In genomic region chr12:66861157-66861750, GRCh38 we compare ENCODE assay signal across 8 cellular contexts.
DNase-seq lines count a peak whose midpoint lies in the region; ATAC-seq and TF ChIP-seq lines count a peak whose summit lies in the region.

No MANE protein-coding gene starts in this region.

- no peak overlapping the region for H3K27ac ChIP-seq in right lobe of liver

- no peak overlapping the region for H3K4me3 Mint-ChIP-seq in chondrocyte (ENCODE audit: unreplicated experiment)

- POLR2A ChIA-PET in HEK293T (lab: Yijun Ruan, JAX), result no interaction called here

- no peaks in the 10 kb centered on the region for H3K9me3 Mint-ChIP-seq in chondrocyte (ENCODE audit: low read depth)

- CTCF ChIA-PET in HEK293T (lab: Yijun Ruan, JAX), result interaction anchor here (0.6 to 1.0 kb wide), 3 partner anchors 61 to 812 kb away, joined by 3 read pairs; no protein-coding TSS in a partner anchor

- peak; percentile 75 to 85 (median 76) for ATAC-seq in right lobe of liver
- no peak for ATAC-seq in HG03521 (IDR thresholded peaks at IDR 0.05; ENCODE audit: unreplicated experiment)

- WGBS in right lobe of liver (ENCODE audit: insufficient coverage, low coverage, low lambda C conversion rate, missing lambda C conversion rate), result 18% methylated on average over 3 of the region's 3 CpGs

- no peak for TF ChIP-seq POLR2A in right lobe of liver (IDR thresholded peaks at IDR 0.05)

- peaks cover 2% of the 10 kb centered on the region for H3K27me3 Mint-ChIP-seq in chondrocyte (ENCODE audit: low read depth)

- no peak overlapping the region for H3K27ac Mint-ChIP-seq in chondrocyte (ENCODE audit: unreplicated experiment)

- TF ChIP-seq CTCF in chondrocyte (IDR thresholded peaks at IDR 0.05), result peak; percentile 97
- TF ChIP-seq CTCF in right lobe of liver (IDR thresholded peaks at IDR 0.05), result peak; percentile 53 to 93 (median 92)

- H3K36me3 ChIP-seq in right lobe of liver, result no peaks in the 10 kb centered on the region

- no peaks in the 10 kb centered on the region for H3K27me3 ChIP-seq in right lobe of liver

- H3K9me3 ChIP-seq in right lobe of liver, result no peaks in the 10 kb centered on the region

- no peaks in the 10 kb centered on the region for H3K36me3 Mint-ChIP-seq in chondrocyte (ENCODE audit: low read depth)

- intact Hi-C loops in right lobe of liver (cut with DNase I), result no loop called here

- peaks cover 4% of the 10 kb centered on the region for H3K4me1 Mint-ChIP-seq in chondrocyte (ENCODE audit: low read depth)

- no peaks in the 10 kb centered on the region for H3K4me1 ChIP-seq in right lobe of liver

- DNase-seq in GF-D8 (lab: John Stamatoyannopoulos, UW) (peak; percentile 11), HEK293T (ENCODE audit: extremely low spot score) (peak; percentile 60), NCI-H2081 (lab: John Stamatoyannopoulos, UW) (peak; percentile 68 to 71), chondrocyte (ENCODE audit: low spot score) (peak; percentile 52), right lobe of liver (peak in 2 of 3 donors; percentile 50 to 55)
- DNase-seq in activated CD4-positive, alpha-beta T cell treated with anti-CD3 and anti-CD28 coated beads for 1 hour, result peak; percentile 41
- DNase-seq in stimulated activated CD4-positive, alpha-beta T cell treated with anti-CD3 and anti-CD28 coated beads, TNF-alpha, amount 100 ng/mL, for 24 hours (ENCODE audit: low read depth in 3 of 3), result peak; percentile 29 to 53 (median 37)

- H3K4me3 ChIP-seq in right lobe of liver, result no peak overlapping the region

TF ChIP-seq in HEK293T, 16 proteins besides CTCF, POLR2A, EP300 and RAD21:
- TF ChIP-seq ZNF384 (IDR thresholded peaks at IDR 0.05) (peak; percentile 41; the same call in 1 of the 2 replicates), L3MBTL2 (conservative IDR thresholded peaks at IDR 0.05) (no peak), CTBP1 (IDR thresholded peaks at IDR 0.05; ENCODE audit: borderline replicate concordance) (no peak)

Comparison
In these comparisons a context has a peak if more than half of its experiments do, and no peak if none do; other contexts are left out.
1. DNase-seq: peak in every context shown above with its lines; median percentile 70 in NCI-H2081; 60 in HEK293T; 52 in right lobe of liver; 52 in chondrocyte; 41 in activated CD4-positive, alpha-beta T cell treated with anti-CD3 and anti-CD28 coated beads for 1 hour; 37 in stimulated activated CD4-positive, alpha-beta T cell treated with anti-CD3 and anti-CD28 coated beads, TNF-alpha, amount 100 ng/mL, for 24 hours; 11 in GF-D8.